37 cellular contexts compared by ENCODE assay signal in genomic region chr2:200414367-200414766, GRCh38.
"Had no signal": no experiment of that assay in that cellular context is flagged by ENCODE, and none has a peak within 500 bp of the region (broad histone marks: within the 10 kb centered on the region; RNA-seq: fewer than 3 reads in every experiment).

No MANE protein-coding gene starts in this region.

- H3K4me3 ChIP-seq: ascending aorta, cardiac muscle cell had no signal

- H3K4me3 Mint-ChIP-seq: activated CD4-positive, alpha-beta memory T cell treated with anti-CD3 and anti-CD28 coated beads, Interleukin-2, amount 10 ng/mL, durations not matched to agents 7 days and 5 days; activated CD4-positive, alpha-beta T cell treated with anti-CD3 and anti-CD28 coated beads for 36 hours; activated CD4-positive, alpha-beta T cell treated with anti-CD3 and anti-CD28 coated beads, Interleukin-2, amount 10 ng/mL, durations not matched to agents 7 days and 5 days; activated CD8-positive, alpha-beta memory T cell treated with anti-CD3 and anti-CD28 coated beads, Interleukin-2, amount 10 ng/mL, durations not matched to agents 7 days and 5 days; activated CD8-positive, alpha-beta T cell treated with anti-CD3 and anti-CD28 coated beads, Interleukin-2, amount 10 ng/mL, durations not matched to agents 7 days and 5 days; activated naive CD4-positive, alpha-beta T cell treated with anti-CD3 and anti-CD28 coated beads, Interleukin-2, amount 10 ng/mL, durations not matched to agents 7 days and 5 days; activated naive CD4-positive, alpha-beta T cell treated with anti-CD3 and anti-CD28 coated beads, Interleukin-2, amount 50 U/mL, for 24 hours; activated naive CD8-positive, alpha-beta T cell; activated naive CD8-positive, alpha-beta T cell treated with anti-CD3 and anti-CD28 coated beads, Interleukin-2, amount 10 ng/mL, durations not matched to agents 7 days and 5 days; activated naive CD8-positive, alpha-beta T cell treated with anti-CD3 and anti-CD28 coated beads, Interleukin-2, amount 50 U/mL, for 24 hours; activated T-cell treated with anti-CD3 and anti-CD28 coated beads, Interleukin-2, amount 50 U/mL, for 24 hours; brain; T-helper 1 cell treated with Interleukin-12 subunit alpha and Interleukin-12 subunit beta and Interleukin-4 antibody, amounts not matched to agents 30 μg/mL and 1 μg/mL, for 36 hours; T-helper 2 cell treated with Interferon-gamma antibody and Interleukin-4, amounts not matched to agents 5 μg/mL and 100 μg/mL, for 36 hours had no signal

- H3K9me3 Mint-ChIP-seq: activated CD4-positive, alpha-beta memory T cell treated with anti-CD3 and anti-CD28 coated beads, Interleukin-2, amount 10 ng/mL, durations not matched to agents 7 days and 5 days; activated CD4-positive, alpha-beta T cell treated with anti-CD3 and anti-CD28 coated beads, Interleukin-2, amount 10 ng/mL, durations not matched to agents 7 days and 5 days; activated naive CD4-positive, alpha-beta T cell treated with anti-CD3 and anti-CD28 coated beads, Interleukin-2, amount 10 ng/mL, durations not matched to agents 7 days and 5 days; activated naive CD4-positive, alpha-beta T cell treated with anti-CD3 and anti-CD28 coated beads, Interleukin-2, amount 50 U/mL, for 24 hours; activated naive CD8-positive, alpha-beta T cell treated with anti-CD3 and anti-CD28 coated beads, Interleukin-2, amount 10 ng/mL, durations not matched to agents 7 days and 5 days; activated naive CD8-positive, alpha-beta T cell treated with anti-CD3 and anti-CD28 coated beads, Interleukin-2, amount 50 U/mL, for 24 hours; activated T-cell treated with anti-CD3 and anti-CD28 coated beads, Interleukin-2, amount 50 U/mL, for 24 hours; activated T-helper 2 cell treated with anti-CD3 and anti-CD28 coated beads, Interferon-gamma antibody, Interleukin-2, Interleukin-4, amounts not matched to agents 10 μg/mL and 5 μg/mL and 100 μg/mL, durations not matched to agents 14 hours and 24 hours and 36 hours; brain; T-helper 1 cell treated with Interleukin-12 subunit alpha and Interleukin-12 subunit beta and Interleukin-4 antibody, amounts not matched to agents 30 μg/mL and 1 μg/mL, for 36 hours; T-helper 2 cell treated with Interferon-gamma antibody and Interleukin-4, amounts not matched to agents 5 μg/mL and 100 μg/mL, for 36 hours had no signal

- H3K36me3 ChIP-seq: cardiac muscle cell had no signal

- DNase-seq: activated CD4-positive, alpha-beta memory T cell treated with anti-CD3 and anti-CD28 coated beads, Interleukin-2, amount 10 ng/mL, durations not matched to agents 7 days and 5 days; activated CD4-positive, alpha-beta T cell treated with anti-CD3 and anti-CD28 coated beads for 1 hour; activated CD4-positive, alpha-beta T cell treated with anti-CD3 and anti-CD28 coated beads for 36 hours; activated CD4-positive, alpha-beta T cell treated with anti-CD3 and anti-CD28 coated beads for 48 hours; activated CD4-positive, alpha-beta T cell treated with anti-CD3 and anti-CD28 coated beads, Interleukin-2, amount 10 ng/mL, durations not matched to agents 7 days and 5 days; activated CD4-positive, alpha-beta T cell treated with anti-CD3 and anti-CD28 coated beads, Interleukin-2, amount 50 U/mL, for 48 hours; activated CD4-positive, CD25-positive, alpha-beta regulatory T cell; activated CD8-positive, alpha-beta memory T cell treated with anti-CD3 and anti-CD28 coated beads for 24 hours; activated CD8-positive, alpha-beta memory T cell treated with anti-CD3 and anti-CD28 coated beads, Interleukin-2, amount 10 ng/mL, durations not matched to agents 7 days and 5 days; activated CD8-positive, alpha-beta memory T cell treated with anti-CD3 and anti-CD28 coated beads, Interleukin-2, amount 50 U/mL, for 48 hours; activated CD8-positive, alpha-beta T cell treated with anti-CD3 and anti-CD28 coated beads, Interleukin-2, amount 10 ng/mL, durations not matched to agents 7 days and 5 days; activated effector memory CD4-positive, alpha-beta T cell treated with Interleukin-2 at 50 U/mL for 16 hours; activated gamma-delta T cell; activated naive CD4-positive, alpha-beta T cell treated with anti-CD3 and anti-CD28 coated beads, Interleukin-2, amount 10 ng/mL, durations not matched to agents 7 days and 5 days; activated naive CD4-positive, alpha-beta T cell treated with Interleukin-2 at 50 U/mL for 16 hours; activated naive CD8-positive, alpha-beta T cell treated with anti-CD3 and anti-CD28 coated beads, Interleukin-2, amount 10 ng/mL, durations not matched to agents 7 days and 5 days; activated naive CD8-positive, alpha-beta T cell treated with anti-CD3 and anti-CD28 coated beads, Interleukin-2, amount 50 U/mL, for 24 hours; activated T-cell treated with anti-CD3 and anti-CD28 coated beads, Interleukin-2, amount 50 U/mL, for 24 hours; activated T-cell treated with anti-CD3 and anti-CD28 coated beads, Interleukin-2, amount 50 U/mL, for 48 hours; amygdala; anterior cingulate cortex; central memory CD4-positive, alpha-beta T cell; T-helper 1 cell; T-helper 2 cell; T-helper 9 cell had no signal

- H3K4me1 ChIP-seq: ascending aorta had no signal

- H3K27me3 Mint-ChIP-seq: activated CD4-positive, alpha-beta memory T cell treated with anti-CD3 and anti-CD28 coated beads, Interleukin-2, amount 10 ng/mL, durations not matched to agents 7 days and 5 days; activated CD4-positive, alpha-beta T cell treated with anti-CD3 and anti-CD28 coated beads for 36 hours; activated CD4-positive, alpha-beta T cell treated with anti-CD3 and anti-CD28 coated beads, Interleukin-2, amount 10 ng/mL, durations not matched to agents 7 days and 5 days; activated CD8-positive, alpha-beta memory T cell treated with anti-CD3 and anti-CD28 coated beads, Interleukin-2, amount 10 ng/mL, durations not matched to agents 7 days and 5 days; activated naive CD4-positive, alpha-beta T cell treated with anti-CD3 and anti-CD28 coated beads, Interleukin-2, amount 10 ng/mL, durations not matched to agents 7 days and 5 days; activated naive CD4-positive, alpha-beta T cell treated with anti-CD3 and anti-CD28 coated beads, Interleukin-2, amount 50 U/mL, for 24 hours; activated naive CD8-positive, alpha-beta T cell; activated naive CD8-positive, alpha-beta T cell treated with anti-CD3 and anti-CD28 coated beads, Interleukin-2, amount 10 ng/mL, durations not matched to agents 7 days and 5 days; activated naive CD8-positive, alpha-beta T cell treated with anti-CD3 and anti-CD28 coated beads, Interleukin-2, amount 50 U/mL, for 24 hours; activated T-cell treated with anti-CD3 and anti-CD28 coated beads, Interleukin-2, amount 50 U/mL, for 24 hours; brain had no signal

- H3K9me3 ChIP-seq: ascending aorta had no signal

- FAIRE-seq: bronchial epithelial cell, TTC549 had no signal

- H3K27ac ChIP-seq: ascending aorta, cardiac muscle cell, VCaP had no signal

- ATAC-seq: activated CD4-positive, alpha-beta T cell treated with anti-CD3 and anti-CD28 coated beads for 36 hours; activated CD4-positive, CD25-positive, alpha-beta regulatory T cell treated with anti-CD3 and anti-CD28 coated beads, Interleukin-2, amount 50 U/mL, for 24 hours; activated CD8-positive, alpha-beta memory T cell treated with anti-CD3 and anti-CD28 coated beads, Interleukin-2, amount 10 ng/mL, durations not matched to agents 7 days and 5 days; activated CD8-positive, alpha-beta T cell treated with anti-CD3 and anti-CD28 coated beads, Interleukin-2, amount 10 ng/mL, durations not matched to agents 7 days and 5 days; activated naive CD8-positive, alpha-beta T cell treated with anti-CD3 and anti-CD28 coated beads, Interleukin-2, amount 50 U/mL, for 24 hours had no signal

- H3K4me1 Mint-ChIP-seq: activated CD4-positive, alpha-beta T cell treated with anti-CD3 and anti-CD28 coated beads for 36 hours; activated naive CD4-positive, alpha-beta T cell treated with anti-CD3 and anti-CD28 coated beads, Interleukin-2, amount 10 ng/mL, durations not matched to agents 7 days and 5 days; activated naive CD4-positive, alpha-beta T cell treated with anti-CD3 and anti-CD28 coated beads, Interleukin-2, amount 50 U/mL, for 24 hours; activated naive CD8-positive, alpha-beta T cell treated with anti-CD3 and anti-CD28 coated beads, Interleukin-2, amount 50 U/mL, for 24 hours had no signal

- H3K27ac Mint-ChIP-seq: activated CD4-positive, alpha-beta memory T cell treated with anti-CD3 and anti-CD28 coated beads, Interleukin-2, amount 10 ng/mL, durations not matched to agents 7 days and 5 days; activated CD4-positive, alpha-beta T cell treated with anti-CD3 and anti-CD28 coated beads for 36 hours; activated CD4-positive, alpha-beta T cell treated with anti-CD3 and anti-CD28 coated beads, Interleukin-2, amount 10 ng/mL, durations not matched to agents 7 days and 5 days; activated CD8-positive, alpha-beta memory T cell treated with anti-CD3 and anti-CD28 coated beads, Interleukin-2, amount 10 ng/mL, durations not matched to agents 7 days and 5 days; activated CD8-positive, alpha-beta T cell treated with anti-CD3 and anti-CD28 coated beads, Interleukin-2, amount 10 ng/mL, durations not matched to agents 7 days and 5 days; activated naive CD4-positive, alpha-beta T cell treated with anti-CD3 and anti-CD28 coated beads, Interleukin-2, amount 10 ng/mL, durations not matched to agents 7 days and 5 days; activated naive CD4-positive, alpha-beta T cell treated with anti-CD3 and anti-CD28 coated beads, Interleukin-2, amount 50 U/mL, for 24 hours; activated naive CD8-positive, alpha-beta T cell; activated naive CD8-positive, alpha-beta T cell treated with anti-CD3 and anti-CD28 coated beads, Interleukin-2, amount 10 ng/mL, durations not matched to agents 7 days and 5 days; activated naive CD8-positive, alpha-beta T cell treated with anti-CD3 and anti-CD28 coated beads, Interleukin-2, amount 50 U/mL, for 24 hours; activated T-cell treated with anti-CD3 and anti-CD28 coated beads, Interleukin-2, amount 50 U/mL, for 24 hours; activated T-helper 2 cell treated with anti-CD3 and anti-CD28 coated beads, Interferon-gamma antibody, Interleukin-2, Interleukin-4, amounts not matched to agents 10 μg/mL and 5 μg/mL and 100 μg/mL, durations not matched to agents 14 hours and 24 hours and 36 hours; brain; T-helper 1 cell treated with Interleukin-12 subunit alpha and Interleukin-12 subunit beta and Interleukin-4 antibody, amounts not matched to agents 30 μg/mL and 1 μg/mL, for 36 hours; T-helper 2 cell treated with Interferon-gamma antibody and Interleukin-4, amounts not matched to agents 5 μg/mL and 100 μg/mL, for 36 hours had no signal

- H3K27me3 ChIP-seq: ascending aorta, cardiac muscle cell had no signal
